In the genomic region with DNA sequence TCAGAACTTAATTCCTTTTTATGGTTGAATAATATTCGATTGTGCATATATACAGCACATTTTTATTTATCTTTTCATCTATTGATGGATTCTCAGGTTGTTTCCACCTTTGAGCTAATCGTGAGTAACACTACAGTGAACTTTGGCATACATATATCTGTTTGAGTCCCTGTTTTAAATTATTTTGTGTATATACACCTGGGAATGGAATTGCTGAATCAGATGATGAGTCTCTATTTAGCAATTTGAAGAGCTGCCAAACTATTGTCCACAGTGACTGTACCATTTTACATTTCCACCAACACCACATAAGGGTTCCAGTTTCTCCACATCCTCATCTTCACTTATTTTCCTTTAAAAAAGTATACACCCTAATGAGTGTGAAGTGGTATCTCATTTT, we compare ENCODE assay signal across 18 cellular contexts.
"Had no signal": no experiment of that assay in that cellular context is flagged by ENCODE, and none has a peak within 500 bp of the region (broad histone marks: within the 10 kb centered on the region; RNA-seq: fewer than 3 reads in every experiment).

No MANE protein-coding gene starts in this region.

- H3K4me1 Mint-ChIP-seq: activated naive CD8-positive, alpha-beta T cell treated with anti-CD3 and anti-CD28 coated beads, Interleukin-2, amount 50 U/mL, for 24 hours; naive B cell had no signal

- H3K4me1 ChIP-seq: esophagus squamous epithelium, gastroesophageal sphincter, heart right ventricle, pancreas, stomach had no signal

- H3K27me3 ChIP-seq: esophagus squamous epithelium, gastroesophageal sphincter, heart right ventricle, pancreas, stomach had no signal

- H3K27me3 Mint-ChIP-seq: activated naive CD8-positive, alpha-beta T cell treated with anti-CD3 and anti-CD28 coated beads, Interleukin-2, amount 50 U/mL, for 24 hours; naive B cell had no signal

- H3K36me3 Mint-ChIP-seq: naive B cell had no signal

- H3K4me3 Mint-ChIP-seq: activated naive CD8-positive, alpha-beta T cell treated with anti-CD3 and anti-CD28 coated beads, Interleukin-2, amount 50 U/mL, for 24 hours; naive B cell had no signal

- H3K27ac Mint-ChIP-seq: activated naive CD8-positive, alpha-beta T cell treated with anti-CD3 and anti-CD28 coated beads, Interleukin-2, amount 50 U/mL, for 24 hours; naive B cell had no signal

- H3K9me3 ChIP-seq: esophagus squamous epithelium, gastroesophageal sphincter, pancreas, thoracic aorta had no signal

- H3K27ac ChIP-seq: esophagus squamous epithelium, gastroesophageal sphincter, heart right ventricle, pancreas, stomach, thoracic aorta had no signal

- FAIRE-seq: endometrium, pancreas had no signal

- DNase-seq: activated CD4-positive, alpha-beta T cell treated with anti-CD3 and anti-CD28 coated beads, Interleukin-2, amount 50 U/mL, for 4 hours; activated naive CD4-positive, alpha-beta T cell treated with Interleukin-2 at 50 U/mL for 16 hours; activated naive CD8-positive, alpha-beta T cell treated with anti-CD3 and anti-CD28 coated beads, Interleukin-2, amount 50 U/mL, for 24 hours; activated T-cell treated with anti-CD3 and anti-CD28 coated beads for 4 hours; aorta; esophagus squamous epithelium; heart right ventricle; left colon; naive B cell; pancreas; stimulated activated CD4-positive, alpha-beta T cell treated with anti-CD3 and anti-CD28 coated beads, Interleukin-12 subunit alpha, Interleukin-12 subunit beta, amount 100 ng/mL, for 4 hours; stimulated activated CD4-positive, alpha-beta T cell treated with anti-CD3 and anti-CD28 coated beads, Interleukin-2, amount 100 ng/mL, for 24 hours; stomach had no signal

- H3K36me3 ChIP-seq: esophagus squamous epithelium, gastroesophageal sphincter, heart right ventricle, pancreas, stomach, thoracic aorta had no signal

- H3K9me3 Mint-ChIP-seq: activated naive CD8-positive, alpha-beta T cell treated with anti-CD3 and anti-CD28 coated beads, Interleukin-2, amount 50 U/mL, for 24 hours had no signal

- H3K4me3 ChIP-seq: esophagus squamous epithelium, gastroesophageal sphincter, heart right ventricle, lung, pancreas, stomach, thoracic aorta had no signal

- ATAC-seq: activated CD4-positive, CD25-positive, alpha-beta regulatory T cell treated with anti-CD3 and anti-CD28 coated beads, Interleukin-2, amount 50 U/mL, for 24 hours; activated naive CD8-positive, alpha-beta T cell treated with anti-CD3 and anti-CD28 coated beads, Interleukin-2, amount 50 U/mL, for 24 hours; gastroesophageal sphincter; heart right ventricle; left colon; pancreas had no signal
